In genomic region chr17:80000955-80001354, GRCh38 we compare ENCODE assay signal across 20 cellular contexts. TPM values are rescaled to one million over a fixed set of nuclear protein-coding genes. Genes with fewer than 3 reads are reported as not detected.
"Had no signal": no experiment of that assay in that cellular context is flagged by ENCODE, and none has a peak within 500 bp of the region (broad histone marks: within the 10 kb centered on the region; RNA-seq: fewer than 3 reads in every experiment).

No MANE protein-coding gene starts in this region.

- H3K27ac Mint-ChIP-seq: activated naive CD4-positive, alpha-beta T cell treated with anti-CD3 and anti-CD28 coated beads, Interleukin-2, amount 50 U/mL, for 72 hours; activated T-helper 17 cell treated with anti-CD3 and anti-CD28 coated beads, Interleukin-2, amount 50 U/mL, for 72 hours; nephron; stimulated activated naive B cell treated with anti-CD40 and anti-IgM and Interleukin-4, amounts not matched to agents 10 μg/mL and 1 μg/mL and 100 μg/mL, for 72 hours had no signal

- H3K27me3 ChIP-seq: colonic mucosa, dorsolateral prefrontal cortex, esophagus muscularis mucosa, pancreas, upper lobe of left lung had no signal

- DNase-seq: activated CD4-positive, alpha-beta T cell treated with anti-CD3 and anti-CD28 coated beads for 1 hour; activated T-cell treated with anti-CD3 and anti-CD28 coated beads, Interleukin-2, amount 50 U/mL, for 1 hour; colonic mucosa; islet precursor cell; midbrain; stimulated activated CD4-positive, alpha-beta T cell treated with anti-CD3 and anti-CD28 coated beads, Interleukin-15, amount 100 ng/mL, for 24 hours; stimulated activated naive B cell treated with anti-CD40 and anti-IgM and Interleukin-4, amounts not matched to agents 10 μg/mL and 1 μg/mL and 100 μg/mL, for 72 hours; T-helper 9 cell had no signal

- H3K4me1 Mint-ChIP-seq: nephron had no signal

- H3K4me1 ChIP-seq: pancreas had no signal

- H3K27ac ChIP-seq: colonic mucosa, esophagus muscularis mucosa, neutrophil, pancreas, upper lobe of left lung had no signal

- H3K9me3 ChIP-seq: colonic mucosa, esophagus muscularis mucosa, neutrophil, pancreas, upper lobe of left lung had no signal

- H3K27me3 Mint-ChIP-seq: activated T-helper 17 cell treated with anti-CD3 and anti-CD28 coated beads, Interleukin-2, amount 50 U/mL, for 72 hours; brain had no signal

- H3K36me3 ChIP-seq: colonic mucosa, neutrophil, pancreas had no signal

- H3K4me3 ChIP-seq: colonic mucosa, dorsolateral prefrontal cortex, esophagus muscularis mucosa, pancreas, smooth muscle cell, upper lobe of left lung had no signal

- H3K36me3 Mint-ChIP-seq: activated naive CD4-positive, alpha-beta T cell treated with anti-CD3 and anti-CD28 coated beads, Interleukin-2, amount 50 U/mL, for 72 hours had no signal

- H3K4me3 Mint-ChIP-seq: activated T-helper 17 cell treated with anti-CD3 and anti-CD28 coated beads, Interleukin-2, amount 50 U/mL, for 72 hours; brain; nephron; stimulated activated naive B cell treated with anti-CD40 and anti-IgM and Interleukin-4, amounts not matched to agents 10 μg/mL and 1 μg/mL and 100 μg/mL, for 72 hours had no signal

- H3K9me3 Mint-ChIP-seq: activated naive CD4-positive, alpha-beta T cell treated with anti-CD3 and anti-CD28 coated beads, Interleukin-2, amount 50 U/mL, for 72 hours; activated T-helper 17 cell treated with anti-CD3 and anti-CD28 coated beads, Interleukin-2, amount 50 U/mL, for 72 hours; nephron; stimulated activated naive B cell treated with anti-CD40 and anti-IgM and Interleukin-4, amounts not matched to agents 10 μg/mL and 1 μg/mL and 100 μg/mL, for 72 hours had no signal

- ATAC-seq: activated naive CD4-positive, alpha-beta T cell treated with anti-CD3 and anti-CD28 coated beads, Interleukin-2, amount 50 U/mL, for 72 hours; activated T-helper 17 cell treated with anti-CD3 and anti-CD28 coated beads, Interleukin-2, amount 50 U/mL, for 72 hours; pancreas; sciatic nerve; stimulated activated naive B cell treated with anti-CD40 and anti-IgM and Interleukin-4, amounts not matched to agents 10 μg/mL and 1 μg/mL and 100 μg/mL, for 72 hours had no signal

RNA-seq across cellular contexts. Expression of gene CCDC40, which starts 35.5 kb away (rescaled TPM):
- total RNA-seq: T-helper 1 cell treated with Interleukin-12 subunit alpha and Interleukin-12 subunit beta and Interleukin-4 antibody, amounts not matched to agents 30 ng/mL and 1 ng/mL, for 36 hours had no signal
